ENCODE assay signal across 10 cellular contexts in genomic region chr5:157384971-157385709, GRCh38.
A peak's percentile ranks its signal among the peaks of the same experiment; 100 is the strongest.
DNase-seq lines count a peak whose midpoint lies in the region; ATAC-seq, FAIRE-seq and TF ChIP-seq lines count a peak whose summit lies in the region.
"Had no signal": no experiment of that assay in that cellular context is flagged by ENCODE, and none has a peak within 500 bp of the region (broad histone marks: within the 10 kb centered on the region; RNA-seq: fewer than 3 reads in every experiment).

No MANE protein-coding gene starts in this region.

- H2AFZ ChIP-seq in H1 (ENCODE audit: low read length): no peak overlapping the region

- H3K4me1 ChIP-seq in A673 (ENCODE audit: insufficient read depth, low read length, poor library complexity, severe bottlenecking) (peaks cover 36% of the 10 kb centered on the region), HUES64 (ENCODE audit: insufficient read depth, low read length) (peaks cover 32% of the 10 kb centered on the region; the same call in 1 of the 2 replicates), H1 (replicated peaks in 1 of 4; ENCODE audit: control insufficient read depth in 3 of 4, insufficient read depth in 4 of 4, low read length in 3 of 4) (peaks cover 0 to 8% (median 0%) of the 10 kb centered on the region in 4 experiments; a peak in 2 of 7 replicates)

- 60% methylated on average over 4 of the region's 4 CpGs for WGBS in HUES64
- WGBS in H1 (ENCODE audit: extremely low coverage in 1 of 2, insufficient coverage in 1 of 2, insufficient read length in 1 of 2, insufficient replicate concordance in 2 of 2, low coverage in 1 of 2, low lambda C conversion rate in 2 of 2, missing lambda C conversion rate in 1 of 2), 2 experiments: 84% methylated on average over 4 of the region's 4 CpGs; no CpG with 5 or more reads in 1 of the 2 experiments

- H3K4ac ChIP-seq in H1 (replicated peaks; ENCODE audit: insufficient read length, low read depth, low read length): no peak overlapping the region

- TF ChIP-seq POLR2A in H1 (IDR thresholded peaks at IDR 0.05; ENCODE audit: control extremely low read depth in 1 of 2, low read depth in 2 of 2, low read length in 2 of 2): no peak

- no peaks in the 10 kb centered on the region for H4K20me1 ChIP-seq in H1 (replicated peaks in 1 of 2; ENCODE audit: control insufficient read depth in 1 of 2, insufficient read depth in 2 of 2, low read length in 2 of 2)

- TF ChIP-seq RAD21 in H1 (IDR thresholded peaks at IDR 0.05 in 1 of 2, conservative IDR thresholded peaks at IDR 0.05 in 1 of 2; ENCODE audit: low read depth in 2 of 2, low read length in 2 of 2): no peak

- no peak overlapping the region for H3K56ac ChIP-seq in H1 (replicated peaks; ENCODE audit: insufficient read length, low read depth, low read length)

- H3K27ac ChIP-seq in A673 (ENCODE audit: low read depth, low read length, poor library complexity, severe bottlenecking): peak overlapping the region; percentile 85
- peak overlapping the region; percentile 74 for H3K27ac ChIP-seq in HUES64 (ENCODE audit: low read depth, low read length)
- H3K27ac ChIP-seq in H1 (ENCODE audit: low read depth, low read length): no peak overlapping the region
- H3K27ac ChIP-seq: KMS-11 had no signal

- no peak overlapping the region for H3K4me2 ChIP-seq in H1 (ENCODE audit: insufficient read depth in 1 of 2, low read depth in 2 of 2, low read length in 2 of 2)
- H3K4me2 ChIP-seq: KMS-11 had no signal

- peak; percentile 92 for DNase-seq in A673 (ENCODE audit: low spot score)
- peak in 1 of 2 experiments; percentile 51 for DNase-seq in H1 (ENCODE audit: low read depth in 1 of 2, low spot score in 2 of 2)
- DNase-seq in mucosa of gallbladder (ENCODE audit: low spot score): peak; percentile 51
- DNase-seq in NCI-H510A (lab: John Stamatoyannopoulos, UW): no peak
- DNase-seq in cortex of kidney (lab: John Stamatoyannopoulos, UW): no peak

- CTCF ChIA-PET in A673 (lab: Charles Lee): no interaction called here
- CTCF ChIA-PET in H1 (lab: Charles Lee; ENCODE audit: partially characterized antibody): interaction anchor here (0.7 to 1.6 kb wide), 5 partner anchors 14 to 361 kb away, joined by 3 to 6 read pairs (median 3); no protein-coding TSS in a partner anchor

- FAIRE-seq in H1 (lab: Jason Lieb, UNC): no peak
- FAIRE-seq: G401.6 had no signal

- H4K8ac ChIP-seq in H1 (ENCODE audit: extremely low read depth, insufficient read depth, low read length): no peak overlapping the region

- intact Hi-C loops in A673 (cut with micrococcal nuclease; ENCODE audit: unreplicated experiment): no loop called here

- TF ChIP-seq CTCF in A673 (conservative IDR thresholded peaks at IDR 0.05; ENCODE audit: low read depth, low read length) (no peak), H1 (IDR thresholded peaks at IDR 0.05; ENCODE audit: control extremely low read depth in 1 of 3, insufficient read depth in 1 of 3, low read depth in 1 of 3, low read length in 3 of 3) (no peak)

- H3K27me3 ChIP-seq in A673 (replicated peaks; ENCODE audit: insufficient read depth, low read depth, low read length, poor library complexity) (no peaks in the 10 kb centered on the region), HUES64 (ENCODE audit: insufficient read depth, low read length) (no peaks in the 10 kb centered on the region), H1 (replicated peaks in 1 of 4; ENCODE audit: control insufficient read depth in 3 of 4, extremely low read depth in 1 of 4, insufficient read depth in 3 of 4, low read length in 3 of 4) (no peaks in the 10 kb centered on the region)

- ATAC-seq in HG02798 (IDR thresholded peaks at IDR 0.05; ENCODE audit: poor library complexity, unreplicated experiment) (no peak), HG03108 (IDR thresholded peaks at IDR 0.05; ENCODE audit: unreplicated experiment) (no peak)

- H3K14ac ChIP-seq in H1 (ENCODE audit: insufficient read length): no peak overlapping the region

- no peak overlapping the region for H2AK5ac ChIP-seq in H1 (ENCODE audit: low read depth, low read length)

- H3K9me3 ChIP-seq in A673 (ENCODE audit: low read depth, low read length, poor library complexity, severe bottlenecking) (no peaks in the 10 kb centered on the region), HUES64 (ENCODE audit: insufficient read depth, low read depth, low read length) (no peaks in the 10 kb centered on the region), H1 (ENCODE audit: insufficient read depth in 2 of 2, low read depth in 1 of 2, low read length in 1 of 2) (no peaks in the 10 kb centered on the region)

- H3K79me2 ChIP-seq in H1 (ENCODE audit: control insufficient read depth in 1 of 2, insufficient read depth in 2 of 2, low read length in 2 of 2): no peaks in the 10 kb centered on the region

- H2BK120ac ChIP-seq in H1 (replicated peaks; ENCODE audit: low read depth, low read length): no peak overlapping the region

- no peak overlapping the region for H3K4me3 ChIP-seq in A673 (ENCODE audit: low read depth, low read length, poor library complexity, severe bottlenecking)
- H3K4me3 ChIP-seq in HUES64 (ENCODE audit: low read length): no peak overlapping the region
- H3K4me3 ChIP-seq in H1 (ENCODE audit: extremely low read depth in 1 of 4, insufficient read depth in 2 of 4, low read depth in 3 of 4, low read length in 4 of 4): no peak overlapping the region

- peak overlapping the region; percentile 51; the same call in 1 of the 2 replicates for H3K9ac ChIP-seq in HUES64 (ENCODE audit: low read depth, low read length)
- no peak overlapping the region for H3K9ac ChIP-seq in H1 (replicated peaks in 1 of 4; ENCODE audit: extremely low read depth in 1 of 4, low read depth in 3 of 4, low read length in 3 of 4)
- H3K9ac ChIP-seq: KMS-11 had no signal

- H4K5ac ChIP-seq in H1 (ENCODE audit: insufficient read length, low read depth, low read length): no peak overlapping the region

- no peak overlapping the region for H2BK12ac ChIP-seq in H1 (ENCODE audit: low read depth, low read length)

- no TSS peak for BruUV-seq in A673 (replicated peaks; lab: Mats Ljungman, UMichigan)

- no peak overlapping the region for H3K18ac ChIP-seq in H1 (ENCODE audit: extremely low read depth, low read length)

- H2BK15ac ChIP-seq in H1 (ENCODE audit: low read length): no peak overlapping the region

- TF ChIP-seq EP300 in H1 (IDR thresholded peaks at IDR 0.05; ENCODE audit: borderline replicate concordance in 1 of 2, low read depth in 2 of 2, low read length in 2 of 2): no peak

- no peaks in the 10 kb centered on the region for H3K79me1 ChIP-seq in H1 (ENCODE audit: low read depth, low read length)

- H3K36me3 ChIP-seq in A673 (ENCODE audit: insufficient read depth, low read length, poor library complexity, severe bottlenecking) (no peaks in the 10 kb centered on the region), HUES64 (ENCODE audit: insufficient read depth, low read length) (peaks cover 27% of the 10 kb centered on the region), H1 (ENCODE audit: control insufficient read depth in 2 of 4, insufficient read depth in 4 of 4, low read length in 3 of 4) (peaks cover 0 to 4% (median 2%) of the 10 kb centered on the region in 4 experiments; a peak in 2 of 8 replicates)

- no peak overlapping the region for H3K23ac ChIP-seq in H1 (ENCODE audit: insufficient read length)

- no peak overlapping the region for H2BK20ac ChIP-seq in H1 (ENCODE audit: low read length)

- H4K91ac ChIP-seq in H1 (replicated peaks; ENCODE audit: insufficient read length, low read length): no peak overlapping the region

- H3K23me2 ChIP-seq in H1 (ENCODE audit: low read depth, low read length): 0 out of 2 replicates have a peak, but pooled peaks cover 1% of the 10 kb centered on the region

- POLR2A ChIA-PET in A673 (lab: Charles Lee; ENCODE audit: low non-redundant PET) (no interaction called here), H1 (lab: Charles Lee; ENCODE audit: partially characterized antibody) (no interaction called here)

- no peak overlapping the region for H2BK5ac ChIP-seq in H1 (ENCODE audit: low read depth, low read length)

TF ChIP-seq in H1, 55 proteins besides CTCF, POLR2A, EP300 and RAD21:
- TF ChIP-seq SP4 (IDR thresholded peaks at IDR 0.05; ENCODE audit: low read length) (no peak), SRF (IDR thresholded peaks at IDR 0.05; ENCODE audit: low read depth, low read length) (peak; percentile 47; the same call in 1 of the 2 replicates)

Comparison
In these comparisons a context has a peak if more than half of its experiments do, and no peak if none do; other contexts are left out.
1. DNase-seq: peak in A673 (single experiment) and mucosa of gallbladder (single experiment); none in NCI-H510A (single experiment) and cortex of kidney (single experiment).